In genomic region chr22:19852177-19852781, GRCh38 we compare ENCODE assay signal across 12 cellular contexts. TPM values are rescaled to one million over a fixed set of nuclear protein-coding genes. Genes with fewer than 3 reads are reported as not detected.
DNase-seq lines count a peak whose midpoint lies in the region; ATAC-seq, FAIRE-seq and TF ChIP-seq lines count a peak whose summit lies in the region.
"Had no signal": no experiment of that assay in that cellular context is flagged by ENCODE, and none has a peak within 500 bp of the region (broad histone marks: within the 10 kb centered on the region; RNA-seq: fewer than 3 reads in every experiment).

No MANE protein-coding gene starts in this region.

- TF ChIP-seq RAD21 in GM12878 (IDR thresholded peaks at IDR 0.05; ENCODE audit: insufficient read depth, low read depth, low read length) = no peak

- no peak for FAIRE-seq in GM12878 (lab: Jason Lieb, UNC)
- FAIRE-seq: frontal cortex had no signal

- H3K79me2 ChIP-seq in KMS-11 (ENCODE audit: insufficient read depth, low read depth) = peaks cover 50% of the 10 kb centered on the region
- peaks cover 41% of the 10 kb centered on the region for H3K79me2 ChIP-seq in GM12878 (ENCODE audit: control insufficient read depth, insufficient read depth, low read length)

- H3K4me1 ChIP-seq in CD4-positive, CD25-positive, alpha-beta regulatory T cell (ENCODE audit: control insufficient read depth, insufficient read depth, low read length, poor library complexity, severe bottlenecking) = peaks cover 53% of the 10 kb centered on the region
- H3K4me1 ChIP-seq in KMS-11 (ENCODE audit: low read depth, poor library complexity, severe bottlenecking) (peaks cover 46% of the 10 kb centered on the region), GM12878 (ENCODE audit: control insufficient read depth, insufficient read depth, low read length) (peaks cover 9% of the 10 kb centered on the region)

- H4K20me1 ChIP-seq in KMS-11 (ENCODE audit: insufficient read depth) (no peaks in the 10 kb centered on the region), GM12878 (ENCODE audit: control insufficient read depth, insufficient read depth) (no peaks in the 10 kb centered on the region)

- no peak for TF ChIP-seq CTCF in KMS-11 (conservative IDR thresholded peaks at IDR 0.05; ENCODE audit: low read depth, low read length)
- TF ChIP-seq CTCF in GM12878 (IDR thresholded peaks at IDR 0.05 in 2 of 3, conservative IDR thresholded peaks at IDR 0.05 in 1 of 3; ENCODE audit: control insufficient read depth in 2 of 3, extremely low read depth in 1 of 3, insufficient read depth in 1 of 3, low read depth in 3 of 3, low read length in 3 of 3) = no peak

- peak overlapping the region; percentile 93 to 99 (median 97) for H3K4me3 Mint-ChIP-seq in CD4-positive, CD25-positive, alpha-beta regulatory T cell
- H3K4me3 Mint-ChIP-seq in naive B cell = peak overlapping the region in 7 of 8 donors; percentile 88 to 95 (median 94)

- H2AFZ ChIP-seq in KMS-11 (ENCODE audit: low read depth) (no peak overlapping the region), GM12878 (ENCODE audit: control insufficient read depth, low read depth, low read length) (no peak overlapping the region)

- peak overlapping the region; percentile 74 for H3K4me3 ChIP-seq in CD4-positive, CD25-positive, alpha-beta regulatory T cell (ENCODE audit: low read depth, low read length)
- no peak overlapping the region for H3K4me3 ChIP-seq in KMS-11 (IDR thresholded peaks at IDR 0.05; ENCODE audit: insufficient read depth, low read depth, low read length)
- no peak overlapping the region for H3K4me3 ChIP-seq in GM12878

- SMC1A ChIA-PET in GM12878 (lab: Charles Lee; ENCODE audit: uncharacterized antibody, unreplicated experiment) = no interaction called here

- TF ChIP-seq EP300 in GM12878 (IDR thresholded peaks at IDR 0.05; ENCODE audit: borderline replicate concordance in 1 of 2, control insufficient read depth in 1 of 2, low read depth in 2 of 2, low read length in 2 of 2) = no peak

- H3K27me3 ChIP-seq in CD4-positive, CD25-positive, alpha-beta regulatory T cell (ENCODE audit: control insufficient read depth, insufficient read depth, low read length) = no peaks in the 10 kb centered on the region
- H3K27me3 ChIP-seq in KMS-11 (ENCODE audit: insufficient read depth, low read depth) = no peaks in the 10 kb centered on the region
- no peaks in the 10 kb centered on the region for H3K27me3 ChIP-seq in GM12878 (replicated peaks in 1 of 2; ENCODE audit: control insufficient read depth in 2 of 2, insufficient read depth in 2 of 2, low read length in 1 of 2)
- H3K27me3 ChIP-seq: ascending aorta had no signal

- POLR2A ChIA-PET in GM12878 (lab: Charles Lee) = no interaction called here

- no peak overlapping the region for H3K27ac ChIP-seq in CD4-positive, CD25-positive, alpha-beta regulatory T cell (ENCODE audit: insufficient read depth, low read length, poor library complexity, severe bottlenecking)
- H3K27ac ChIP-seq in KMS-11 (no peak overlapping the region), GM12878 (ENCODE audit: control insufficient read depth, insufficient read depth) (no peak overlapping the region)
- H3K27ac ChIP-seq: ascending aorta had no signal

- H3K36me3 Mint-ChIP-seq in CD4-positive, CD25-positive, alpha-beta regulatory T cell = peaks cover 12% of the 10 kb centered on the region
- H3K36me3 Mint-ChIP-seq in naive B cell = no peaks in the 10 kb centered on the region

- peak overlapping the region; percentile 50 to 97 (median 95) for H3K27ac Mint-ChIP-seq in CD4-positive, CD25-positive, alpha-beta regulatory T cell
- H3K27ac Mint-ChIP-seq in naive B cell = peak overlapping the region in 3 of 6 donors; percentile 24 to 52 (median 44)

- no peak overlapping the region for H3K9ac ChIP-seq in KMS-11
- no peak overlapping the region; the same call in 1 of the 2 replicates for H3K9ac ChIP-seq in GM12878 (ENCODE audit: control insufficient read depth, insufficient read depth, low read length)

- peaks cover 0 to 1% (median 0%) of the 10 kb centered on the region in 7 donors for H3K9me3 Mint-ChIP-seq in CD4-positive, CD25-positive, alpha-beta regulatory T cell
- no peaks in the 10 kb centered on the region for H3K9me3 Mint-ChIP-seq in naive B cell

- no peaks in the 10 kb centered on the region for H3K9me3 ChIP-seq in CD4-positive, CD25-positive, alpha-beta regulatory T cell (ENCODE audit: control insufficient read depth in 2 of 2, low read length in 2 of 2)
- H3K9me3 ChIP-seq in GM12878 (replicated peaks; ENCODE audit: control insufficient read depth, insufficient read depth, low read length) = no peaks in the 10 kb centered on the region
- H3K9me3 ChIP-seq: ascending aorta had no signal

- WGBS in GM12878 (ENCODE audit: insufficient coverage, insufficient replicate concordance, low lambda C conversion rate, missing lambda C conversion rate) = 94% methylated on average over 12 of the region's 12 CpGs

- no peak for TF ChIP-seq POLR2A in GM12878 (IDR thresholded peaks at IDR 0.05; ENCODE audit: low read depth, low read length)

- BruUV-seq in GM12878 (replicated peaks; lab: Mats Ljungman, UMichigan) = no TSS peak

- H3K4me1 Mint-ChIP-seq in CD4-positive, CD25-positive, alpha-beta regulatory T cell = peaks cover 8 to 66% (median 39%) of the 10 kb centered on the region in 4 donors
- peaks cover 36 to 45% (median 42%) of the 10 kb centered on the region in 3 donors for H3K4me1 Mint-ChIP-seq in naive B cell

- H3K4me2 ChIP-seq in KMS-11 (peak overlapping the region; percentile 99; the same call in 1 of the 2 replicates), GM12878 (ENCODE audit: control insufficient read depth, insufficient read depth) (peak overlapping the region; percentile 97; the same call in 1 of the 2 replicates)

- intact Hi-C loops in GM12878 (cut with micrococcal nuclease; ENCODE audit: unreplicated experiment) = no loop called here

- CTCF ChIA-PET in GM12878 (lab: Yijun Ruan, JAX) = interaction anchor here (1.0 kb wide), 1 partner anchor 58 kb away, joined by 3 read pairs; no protein-coding TSS in a partner anchor

- ATAC-seq in CD4-positive, CD25-positive, alpha-beta regulatory T cell (ENCODE audit: low read depth in 2 of 2) = no peak
- ATAC-seq in GM12878 (no peak), naive B cell (ENCODE audit: low read depth in 2 of 2) (no peak), GM21381 (IDR thresholded peaks at IDR 0.05; ENCODE audit: unreplicated experiment) (no peak), HG02798 (IDR thresholded peaks at IDR 0.05; ENCODE audit: poor library complexity, unreplicated experiment) (no peak), HG03139 (IDR thresholded peaks at IDR 0.05; ENCODE audit: unreplicated experiment) (no peak)

- peaks cover 16% of the 10 kb centered on the region for H3K36me3 ChIP-seq in CD4-positive, CD25-positive, alpha-beta regulatory T cell (ENCODE audit: control insufficient read depth, insufficient read depth, low read length)
- H3K36me3 ChIP-seq in KMS-11 (ENCODE audit: insufficient read depth) (no peaks in the 10 kb centered on the region), GM12878 (ENCODE audit: control insufficient read depth in 2 of 2, insufficient read depth in 2 of 2, low read length in 1 of 2) (peaks cover 11 to 12% of the 10 kb centered on the region in 2 experiments)

- in situ Hi-C loops in GM12878 (cut with MboI) = no loop called here

- no peak for DNase-seq in CD4-positive, CD25-positive, alpha-beta regulatory T cell
- DNase-seq in GM12878 (ENCODE audit: low read depth, low spot score) (no peak), naive B cell (no peak), mesenteric fat pad (ENCODE audit: low spot score) (no peak)
- DNase-seq: EL, occipital lobe had no signal

- RAD21 ChIA-PET in GM12878 (lab: Charles Lee; ENCODE audit: unreplicated experiment) = interaction anchor here (0.9 kb wide), 1 partner anchor 122 kb away, joined by 3 read pairs; no protein-coding TSS in a partner anchor

- no peaks in the 10 kb centered on the region for H3K27me3 Mint-ChIP-seq in CD4-positive, CD25-positive, alpha-beta regulatory T cell
- H3K27me3 Mint-ChIP-seq in naive B cell = no peaks in the 10 kb centered on the region

RNA-seq across cellular contexts. Expression of gene GNB1L, which starts 2.4 kb away (rescaled TPM):
- total RNA-seq in CD4-positive, CD25-positive, alpha-beta regulatory T cell = 8.2 TPM
- 10 to 100 TPM; 13.3 to 29.8 (median 19.7) TPM for polyA plus RNA-seq in CD4-positive, CD25-positive, alpha-beta regulatory T cell
- 3.6 and 3.8 TPM in 2 replicates for total RNA-seq in GM12878 (2013; cell fraction: nucleolus; rRNA removed)
- total RNA-seq in GM12878 (2014; rRNA removed) = 13.8 and 19.4 TPM in 2 replicates
- total RNA-seq in GM12878 (2014; rRNA removed; fragmentation: Illumina TruSeq; extraction: Trizol) = 0.83 and 2.1 TPM in 2 replicates
- 12.6 and 13.4 TPM in 2 replicates for total RNA-seq in GM12878 (2021)
- 1.3 TPM for polyA plus RNA-seq in GM12878 (2011; ENCODE audit: low read depth)
- polyA plus RNA-seq in GM12878 (2011; rRNA removed) = 1.2 and 3.0 TPM in 2 replicates
- polyA plus RNA-seq in GM12878 (2011; cell fraction: cytosol; rRNA removed) = 4.8 and 8.8 TPM in 2 replicates
- 10.3 and 13.4 TPM in 2 replicates for polyA plus RNA-seq in GM12878 (2011; cell fraction: nucleus; rRNA removed)
- polyA plus RNA-seq in GM12878 (2012) = 5.3 and 7.3 TPM in 2 replicates
- polyA plus RNA-seq in GM12878 (2014; fragmentation: Illumina TruSeq; extraction: Trizol) = 0.03 and 0.37 TPM in 2 replicates
- polyA plus RNA-seq in GM12878 (2014; fragmentation: Nextera tagmentation; extraction: Ambion mirVana) = under 1 TPM; 0.21 to 0.99 TPM
- 10.5 and 11.0 TPM in 2 replicates for polyA plus RNA-seq in GM12878 (2014; rRNA removed)
- 10 to 100 TPM; 15.4 to 17.3 TPM for polyA plus RNA-seq in GM12878 (2016; fragmentation: Nextera tagmentation; extraction: Ambion mirVana)
- 1.2 and 4.3 TPM in 2 replicates for polyA minus RNA-seq in GM12878 (2011; rRNA and poly(A)+ RNA removed)
- 2.5 TPM in 2 replicates for polyA minus RNA-seq in GM12878 (2011; cell fraction: cytosol; rRNA and poly(A)+ RNA removed)
- polyA minus RNA-seq in GM12878 (2011; cell fraction: nucleus; rRNA and poly(A)+ RNA removed) = 1.2 and 2.5 TPM in 2 replicates
- 10 to 100 TPM in 4 of 6 donors, 1 to 10 TPM in 2; 6.2 to 14.8 (median 12.0) TPM for polyA plus RNA-seq in naive B cell (ENCODE audit: low read depth in 6 of 6)
- 4.2 TPM for total RNA-seq in mesenteric fat pad

RNA-seq across cellular contexts. Expression of gene RTL10, which starts 2.4 kb away (rescaled TPM):
- 18.8 TPM for total RNA-seq in CD4-positive, CD25-positive, alpha-beta regulatory T cell
- polyA plus RNA-seq in CD4-positive, CD25-positive, alpha-beta regulatory T cell = 10 to 100 TPM in 2 of 4 donors, 1 to 10 TPM in 2; 7.5 to 12.6 (median 10.9) TPM
- 20.1 and 22.8 TPM in 2 replicates for total RNA-seq in GM12878 (2013; cell fraction: nucleolus; rRNA removed)
- 10.9 and 12.0 TPM in 2 replicates for total RNA-seq in GM12878 (2014; rRNA removed)
- total RNA-seq in GM12878 (2014; rRNA removed; fragmentation: Illumina TruSeq; extraction: Trizol) = 5.1 and 5.9 TPM in 2 replicates
- 17.8 and 17.9 TPM in 2 replicates for total RNA-seq in GM12878 (2021)
- 6.4 TPM for polyA plus RNA-seq in GM12878 (2011; ENCODE audit: low read depth)
- 4.0 and 7.2 TPM in 2 replicates for polyA plus RNA-seq in GM12878 (2011; rRNA removed)
- 8.1 and 9.5 TPM in 2 replicates for polyA plus RNA-seq in GM12878 (2011; cell fraction: cytosol; rRNA removed)
- polyA plus RNA-seq in GM12878 (2011; cell fraction: nucleus; rRNA removed) = 17.0 and 18.2 TPM in 2 replicates
- polyA plus RNA-seq in GM12878 (2012) = 7.9 and 8.2 TPM in 2 replicates
- 7.0 and 9.6 TPM in 2 replicates for polyA plus RNA-seq in GM12878 (2014; fragmentation: Illumina TruSeq; extraction: Trizol)
- 1 to 10 TPM; 5.3 to 7.3 TPM for polyA plus RNA-seq in GM12878 (2014; fragmentation: Nextera tagmentation; extraction: Ambion mirVana)
- polyA plus RNA-seq in GM12878 (2014; rRNA removed) = 10.8 and 11.1 TPM in 2 replicates
- polyA plus RNA-seq in GM12878 (2016; fragmentation: Nextera tagmentation; extraction: Ambion mirVana) = 10 to 100 TPM; 13.8 to 18.1 TPM
- polyA minus RNA-seq in GM12878 (2011; rRNA and poly(A)+ RNA removed) = 11.6 and 13.2 TPM in 2 replicates
- 2.8 and 4.0 TPM in 2 replicates for polyA minus RNA-seq in GM12878 (2011; cell fraction: cytosol; rRNA and poly(A)+ RNA removed)
- 8.8 and 17.7 TPM in 2 replicates for polyA minus RNA-seq in GM12878 (2011; cell fraction: nucleus; rRNA and poly(A)+ RNA removed)
- polyA plus RNA-seq in naive B cell (ENCODE audit: low read depth in 6 of 6) = 1 to 10 TPM in 5 of 6 donors, not detected in 1; 5.5 to 8.9 (median 6.1) TPM
- 8.4 TPM for total RNA-seq in mesenteric fat pad
